ENCODE assay signal across 1 cellular context in genomic region chr7:50261593-50261992, GRCh38.
TF ChIP-seq lines count a peak whose summit lies in the region.

No MANE protein-coding gene starts in this region.

TF ChIP-seq in K562, 482 proteins besides CTCF, POLR2A, EP300 and RAD21 (continued from another document and continues in another):
- TF ChIP-seq, protein P1, sequence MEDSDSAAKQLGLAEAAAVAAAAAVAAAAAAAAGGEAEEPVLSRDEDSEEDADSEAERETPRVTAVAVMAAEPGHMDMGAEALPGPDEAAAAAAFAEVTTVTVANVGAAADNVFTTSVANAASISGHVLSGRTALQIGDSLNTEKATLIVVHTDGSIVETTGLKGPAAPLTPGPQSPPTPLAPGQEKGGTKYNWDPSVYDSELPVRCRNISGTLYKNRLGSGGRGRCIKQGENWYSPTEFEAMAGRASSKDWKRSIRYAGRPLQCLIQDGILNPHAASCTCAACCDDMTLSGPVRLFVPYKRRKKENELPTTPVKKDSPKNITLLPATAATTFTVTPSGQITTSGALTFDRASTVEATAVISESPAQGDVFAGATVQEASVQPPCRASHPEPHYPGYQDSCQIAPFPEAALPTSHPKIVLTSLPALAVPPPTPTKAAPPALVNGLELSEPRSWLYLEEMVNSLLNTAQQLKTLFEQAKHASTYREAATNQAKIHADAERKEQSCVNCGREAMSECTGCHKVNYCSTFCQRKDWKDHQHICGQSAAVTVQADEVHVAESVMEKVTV (CRISPR knock-in tag; IDR thresholded peaks at IDR 0.05), result no peak
- TF ChIP-seq MXD1 (CRISPR knock-in tag; IDR thresholded peaks at IDR 0.05; ENCODE audit: borderline replicate concordance, poor library complexity, severe bottlenecking) (no peak), BCOR (IDR thresholded peaks at IDR 0.05) (no peak), THRB (CRISPR knock-in tag; conservative IDR thresholded peaks at IDR 0.05) (no peak), ETV5 (CRISPR knock-in tag; IDR thresholded peaks at IDR 0.05; ENCODE audit: low read depth) (no peak), MEIS2 (IDR thresholded peaks at IDR 0.05; ENCODE audit: partially characterized antibody) (peak; percentile 17), CREB3 (tag; conservative IDR thresholded peaks at IDR 0.05; ENCODE audit: low read depth) (no peak), HCFC1 (IDR thresholded peaks at IDR 0.05; ENCODE audit: low read depth, low read length) (no peak), FOSL1 (tag; conservative IDR thresholded peaks at IDR 0.05) (no peak), C11orf30 (IDR thresholded peaks at IDR 0.05; ENCODE audit: low read depth) (peak; percentile 66), U2AF2 (optimal IDR thresholded peaks at IDR 0.05; ENCODE audit: low read depth, low read length) (no peak), GMEB1 (CRISPR knock-in tag; IDR thresholded peaks at IDR 0.05) (no peak), CTBP1 (IDR thresholded peaks at IDR 0.05; ENCODE audit: borderline replicate concordance) (no peak), ZNF124 (CRISPR knock-in tag; IDR thresholded peaks at IDR 0.05) (no peak), CHD7 (IDR thresholded peaks at IDR 0.05; ENCODE audit: low read depth, low read length) (no peak), MTA2 (IDR thresholded peaks at IDR 0.05; ENCODE audit: low read depth) (no peak), ZNF224 (CRISPR knock-in tag; IDR thresholded peaks at IDR 0.05) (no peak), ATF3 (IDR thresholded peaks at IDR 0.05) (no peak), ATF3 (CRISPR knock-in tag; conservative IDR thresholded peaks at IDR 0.05) (no peak), MAFG (tag; conservative IDR thresholded peaks at IDR 0.05) (peak; percentile 42; the same call in 1 of the 2 replicates), ZNF76 (CRISPR knock-in tag; IDR thresholded peaks at IDR 0.05; ENCODE audit: borderline replicate concordance) (no peak), MAFF (IDR thresholded peaks at IDR 0.05; ENCODE audit: low read length) (peak; percentile 30; the same call in 1 of the 2 replicates), BCL6 (CRISPR knock-in tag; IDR thresholded peaks at IDR 0.05) (no peak), POLR3G (IDR thresholded peaks at IDR 0.05; ENCODE audit: extremely low read depth, insufficient read length, insufficient replicate concordance) (no peak), ATF1 (CRISPR knock-in tag; IDR thresholded peaks at IDR 0.05) (no peak), ATF1 (tag; IDR thresholded peaks at IDR 0.05) (no peak), ZNF785 (CRISPR knock-in tag; IDR thresholded peaks at IDR 0.05) (no peak), ZNF253 (CRISPR knock-in tag; conservative IDR thresholded peaks at IDR 0.05) (no peak), CEBPG (CRISPR knock-in tag; IDR thresholded peaks at IDR 0.05) (no peak), CEBPG (tag; conservative IDR thresholded peaks at IDR 0.05 in 1 of 2, IDR thresholded peaks at IDR 0.05 in 1 of 2) (no peak)
- TF ChIP-seq, protein P2, sequence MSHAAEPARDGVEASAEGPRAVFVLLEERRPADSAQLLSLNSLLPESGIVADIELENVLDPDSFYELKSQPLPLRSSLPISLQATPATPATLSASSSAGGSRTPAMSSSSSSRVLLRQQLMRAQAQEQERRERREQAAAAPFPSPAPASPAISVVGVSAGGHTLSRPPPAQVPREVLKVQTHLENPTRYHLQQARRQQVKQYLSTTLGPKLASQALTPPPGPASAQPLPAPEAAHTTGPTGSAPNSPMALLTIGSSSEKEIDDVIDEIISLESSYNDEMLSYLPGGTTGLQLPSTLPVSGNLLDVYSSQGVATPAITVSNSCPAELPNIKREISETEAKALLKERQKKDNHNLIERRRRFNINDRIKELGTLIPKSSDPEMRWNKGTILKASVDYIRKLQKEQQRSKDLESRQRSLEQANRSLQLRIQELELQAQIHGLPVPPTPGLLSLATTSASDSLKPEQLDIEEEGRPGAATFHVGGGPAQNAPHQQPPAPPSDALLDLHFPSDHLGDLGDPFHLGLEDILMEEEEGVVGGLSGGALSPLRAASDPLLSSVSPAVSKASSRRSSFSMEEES (CRISPR knock-in tag; IDR thresholded peaks at IDR 0.05), result no peak
- TF ChIP-seq, protein P3, sequence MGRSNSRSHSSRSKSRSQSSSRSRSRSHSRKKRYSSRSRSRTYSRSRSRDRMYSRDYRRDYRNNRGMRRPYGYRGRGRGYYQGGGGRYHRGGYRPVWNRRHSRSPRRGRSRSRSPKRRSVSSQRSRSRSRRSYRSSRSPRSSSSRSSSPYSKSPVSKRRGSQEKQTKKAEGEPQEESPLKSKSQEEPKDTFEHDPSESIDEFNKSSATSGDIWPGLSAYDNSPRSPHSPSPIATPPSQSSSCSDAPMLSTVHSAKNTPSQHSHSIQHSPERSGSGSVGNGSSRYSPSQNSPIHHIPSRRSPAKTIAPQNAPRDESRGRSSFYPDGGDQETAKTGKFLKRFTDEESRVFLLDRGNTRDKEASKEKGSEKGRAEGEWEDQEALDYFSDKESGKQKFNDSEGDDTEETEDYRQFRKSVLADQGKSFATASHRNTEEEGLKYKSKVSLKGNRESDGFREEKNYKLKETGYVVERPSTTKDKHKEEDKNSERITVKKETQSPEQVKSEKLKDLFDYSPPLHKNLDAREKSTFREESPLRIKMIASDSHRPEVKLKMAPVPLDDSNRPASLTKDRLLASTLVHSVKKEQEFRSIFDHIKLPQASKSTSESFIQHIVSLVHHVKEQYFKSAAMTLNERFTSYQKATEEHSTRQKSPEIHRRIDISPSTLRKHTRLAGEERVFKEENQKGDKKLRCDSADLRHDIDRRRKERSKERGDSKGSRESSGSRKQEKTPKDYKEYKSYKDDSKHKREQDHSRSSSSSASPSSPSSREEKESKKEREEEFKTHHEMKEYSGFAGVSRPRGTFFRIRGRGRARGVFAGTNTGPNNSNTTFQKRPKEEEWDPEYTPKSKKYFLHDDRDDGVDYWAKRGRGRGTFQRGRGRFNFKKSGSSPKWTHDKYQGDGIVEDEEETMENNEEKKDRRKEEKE (IDR thresholded peaks at IDR 0.05; ENCODE audit: borderline replicate concordance in 1 of 2, control insufficient read depth in 1 of 2, low read depth in 2 of 2, low read length in 1 of 2), result no peak
